33 cellular contexts compared by ENCODE assay signal in the genomic region with DNA sequence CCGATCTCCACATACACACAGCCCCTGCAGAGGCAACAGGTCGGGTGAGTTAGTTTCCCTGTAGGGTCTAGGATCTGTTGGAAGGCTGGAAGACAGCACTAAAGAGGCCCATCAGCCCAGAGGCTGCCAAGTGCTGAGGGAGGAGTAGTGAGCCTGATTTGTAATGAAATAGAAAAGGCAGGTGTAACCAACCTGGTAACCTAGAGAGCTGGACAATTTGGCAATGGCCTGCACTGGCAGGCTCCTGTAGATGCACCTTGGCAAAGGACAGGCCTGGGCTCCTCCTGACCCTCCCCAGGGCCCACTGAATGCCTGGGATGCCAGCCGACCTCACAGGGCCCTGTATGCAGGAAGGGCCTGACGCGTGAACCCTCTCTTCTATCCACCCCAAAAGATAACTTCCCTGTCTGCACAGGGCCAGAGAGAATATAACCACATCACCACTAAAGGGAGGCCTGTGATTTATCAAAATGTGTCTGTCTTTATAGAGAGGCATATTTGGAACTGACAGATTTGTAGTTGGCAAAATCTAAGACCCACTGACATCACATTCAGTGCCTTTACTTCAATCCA.
"Had no signal": no experiment of that assay in that cellular context is flagged by ENCODE, and none has a peak within 500 bp of the region (broad histone marks: within the 10 kb centered on the region; RNA-seq: fewer than 3 reads in every experiment).

No MANE protein-coding gene starts in this region.

- H3K4me1 ChIP-seq: adrenal gland had no signal

- ATAC-seq: activated CD8-positive, alpha-beta memory T cell treated with anti-CD3 and anti-CD28 coated beads, Interleukin-2, amount 10 ng/mL, durations not matched to agents 7 days and 5 days; activated naive CD4-positive, alpha-beta T cell treated with anti-CD3 and anti-CD28 coated beads, Interleukin-2, amount 50 U/mL, for 72 hours; activated T-cell treated with anti-CD3 and anti-CD28 coated beads, Interleukin-2, amount 50 U/mL, for 72 hours; activated T-helper 17 cell treated with anti-CD3 and anti-CD28 coated beads, Interleukin-2, amount 50 U/mL, for 72 hours; K562; Panc1 had no signal

- H3K27ac ChIP-seq: adrenal gland, brain microvascular endothelial cell, VCaP had no signal

- H3K36me3 ChIP-seq: adrenal gland, brain microvascular endothelial cell had no signal

- H3K9me3 ChIP-seq: adrenal gland had no signal

- H3K27me3 ChIP-seq: adrenal gland, brain microvascular endothelial cell had no signal

- DNase-seq: activated B cell treated with CpG ODN at 0.5 μM for 24 hours; activated CD4-positive, alpha-beta memory T cell treated with anti-CD3 and anti-CD28 coated beads, Interleukin-2, amount 10 ng/mL, durations not matched to agents 7 days and 5 days; activated CD4-positive, alpha-beta T cell treated with anti-CD3 and anti-CD28 coated beads for 48 hours; activated CD4-positive, CD25-positive, alpha-beta regulatory T cell treated with anti-CD3 and anti-CD28 coated beads, Interleukin-2, amount 50 U/mL, for 72 hours; activated CD8-positive, alpha-beta memory T cell treated with anti-CD3 and anti-CD28 coated beads for 24 hours; activated CD8-positive, alpha-beta memory T cell treated with anti-CD3 and anti-CD28 coated beads, Interleukin-2, amount 10 ng/mL, durations not matched to agents 7 days and 5 days; activated CD8-positive, alpha-beta memory T cell treated with anti-CD3 and anti-CD28 coated beads, Interleukin-2, amount 50 U/mL, for 48 hours; activated effector memory CD4-positive, alpha-beta T cell treated with anti-CD3 and anti-CD28 coated beads, Interleukin-2, amount 50 U/mL, for 16 hours; activated naive CD4-positive, alpha-beta T cell treated with Interleukin-2 at 50 U/mL for 16 hours; activated T-cell treated with anti-CD3 and anti-CD28 coated beads, Interleukin-2, amount 50 U/mL, for 72 hours; adrenal gland; brain microvascular endothelial cell; IMR-90; NCI-H1092 treated with DMSO at 0.1 percent for 48 hours; NCI-H1417; NCI-H146; NCI-H187 treated with DMSO at 0.1 percent for 48 hours; NCI-H2081; NCI-H2171 treated with DMSO at 0.1 percent for 48 hours; NCI-H2227 treated with DMSO at 0.1 percent for 48 hours; NCI-H446; NCI-H510A treated with DMSO at 0.1 percent for 48 hours; NCI-H526 treated with DMSO at 0.1 percent for 48 hours; NCI-H774; SW 1271; T-helper 1 cell; T-helper 2 cell; T-helper 9 cell had no signal

- H3K4me3 ChIP-seq: adrenal gland, K562 had no signal
